ENCODE assay signal across 1 cellular context in genomic region chr1:118960567-118961136, GRCh38.
TF ChIP-seq lines count a peak whose summit lies in the region.

No MANE protein-coding gene starts in this region.

TF ChIP-seq in HepG2, 621 proteins besides CTCF, POLR2A, EP300 and RAD21 (continued from another document and continues in another):
- TF ChIP-seq, protein P1, sequence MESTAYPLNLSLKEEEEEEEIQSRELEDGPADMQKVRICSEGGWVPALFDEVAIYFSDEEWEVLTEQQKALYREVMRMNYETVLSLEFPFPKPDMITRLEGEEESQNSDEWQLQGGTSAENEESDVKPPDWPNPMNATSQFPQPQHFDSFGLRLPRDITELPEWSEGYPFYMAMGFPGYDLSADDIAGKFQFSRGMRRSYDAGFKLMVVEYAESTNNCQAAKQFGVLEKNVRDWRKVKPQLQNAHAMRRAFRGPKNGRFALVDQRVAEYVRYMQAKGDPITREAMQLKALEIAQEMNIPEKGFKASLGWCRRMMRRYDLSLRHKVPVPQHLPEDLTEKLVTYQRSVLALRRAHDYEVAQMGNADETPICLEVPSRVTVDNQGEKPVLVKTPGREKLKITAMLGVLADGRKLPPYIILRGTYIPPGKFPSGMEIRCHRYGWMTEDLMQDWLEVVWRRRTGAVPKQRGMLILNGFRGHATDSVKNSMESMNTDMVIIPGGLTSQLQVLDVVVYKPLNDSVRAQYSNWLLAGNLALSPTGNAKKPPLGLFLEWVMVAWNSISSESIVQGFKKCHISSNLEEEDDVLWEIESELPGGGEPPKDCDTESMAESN (CRISPR knock-in tag; conservative IDR thresholded peaks at IDR 0.05) = peak; percentile 86
- TF ChIP-seq ZNF687 (CRISPR knock-in tag; IDR thresholded peaks at IDR 0.05) = peak; percentile 82
- TF ChIP-seq SSRP1 (CRISPR knock-in tag; IDR thresholded peaks at IDR 0.05) = no peak
- peak; percentile 10; the same call in 1 of the 2 replicates for TF ChIP-seq ZNF460 (CRISPR knock-in tag; IDR thresholded peaks at IDR 0.05; ENCODE audit: borderline replicate concordance)
- TF ChIP-seq SIN3B (IDR thresholded peaks at IDR 0.05; ENCODE audit: low read length) = no peak
- TF ChIP-seq ZNF792 (CRISPR knock-in tag; IDR thresholded peaks at IDR 0.05) = peak; percentile 80; the same call in 1 of the 2 replicates
- peak; percentile 12; the same call in 1 of the 2 replicates for TF ChIP-seq NFYB (CRISPR knock-in tag; IDR thresholded peaks at IDR 0.05)
- peak; percentile 90 for TF ChIP-seq ZMYM3 (CRISPR knock-in tag; IDR thresholded peaks at IDR 0.05)
- TF ChIP-seq, protein P2, sequence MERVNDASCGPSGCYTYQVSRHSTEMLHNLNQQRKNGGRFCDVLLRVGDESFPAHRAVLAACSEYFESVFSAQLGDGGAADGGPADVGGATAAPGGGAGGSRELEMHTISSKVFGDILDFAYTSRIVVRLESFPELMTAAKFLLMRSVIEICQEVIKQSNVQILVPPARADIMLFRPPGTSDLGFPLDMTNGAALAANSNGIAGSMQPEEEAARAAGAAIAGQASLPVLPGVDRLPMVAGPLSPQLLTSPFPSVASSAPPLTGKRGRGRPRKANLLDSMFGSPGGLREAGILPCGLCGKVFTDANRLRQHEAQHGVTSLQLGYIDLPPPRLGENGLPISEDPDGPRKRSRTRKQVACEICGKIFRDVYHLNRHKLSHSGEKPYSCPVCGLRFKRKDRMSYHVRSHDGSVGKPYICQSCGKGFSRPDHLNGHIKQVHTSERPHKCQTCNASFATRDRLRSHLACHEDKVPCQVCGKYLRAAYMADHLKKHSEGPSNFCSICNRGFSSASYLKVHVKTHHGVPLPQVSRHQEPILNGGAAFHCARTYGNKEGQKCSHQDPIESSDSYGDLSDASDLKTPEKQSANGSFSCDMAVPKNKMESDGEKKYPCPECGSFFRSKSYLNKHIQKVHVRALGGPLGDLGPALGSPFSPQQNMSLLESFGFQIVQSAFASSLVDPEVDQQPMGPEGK (CRISPR knock-in tag; IDR thresholded peaks at IDR 0.05) = peak; percentile 49
- no peak for TF ChIP-seq FOXM1 (CRISPR knock-in tag; IDR thresholded peaks at IDR 0.05)
- TF ChIP-seq ZNF10 (CRISPR knock-in tag; IDR thresholded peaks at IDR 0.05; ENCODE audit: borderline replicate concordance, low read depth) = no peak; the same call in 1 of the 2 replicates
- TF ChIP-seq TFAP4 (IDR thresholded peaks at IDR 0.05; ENCODE audit: borderline replicate concordance, low read depth) = peak; percentile 91
- TF ChIP-seq ZNF20 (CRISPR knock-in tag; IDR thresholded peaks at IDR 0.05) = no peak
- TF ChIP-seq FIP1L1 (IDR thresholded peaks at IDR 0.05; ENCODE audit: borderline replicate concordance, insufficient read depth, low read depth, low read length) = no peak
- TF ChIP-seq CBX5 (CRISPR knock-in tag; IDR thresholded peaks at IDR 0.05; ENCODE audit: borderline replicate concordance) = peak; percentile 98
- no peak for TF ChIP-seq KLF13 (CRISPR knock-in tag; IDR thresholded peaks at IDR 0.05)
- TF ChIP-seq, protein P3, sequence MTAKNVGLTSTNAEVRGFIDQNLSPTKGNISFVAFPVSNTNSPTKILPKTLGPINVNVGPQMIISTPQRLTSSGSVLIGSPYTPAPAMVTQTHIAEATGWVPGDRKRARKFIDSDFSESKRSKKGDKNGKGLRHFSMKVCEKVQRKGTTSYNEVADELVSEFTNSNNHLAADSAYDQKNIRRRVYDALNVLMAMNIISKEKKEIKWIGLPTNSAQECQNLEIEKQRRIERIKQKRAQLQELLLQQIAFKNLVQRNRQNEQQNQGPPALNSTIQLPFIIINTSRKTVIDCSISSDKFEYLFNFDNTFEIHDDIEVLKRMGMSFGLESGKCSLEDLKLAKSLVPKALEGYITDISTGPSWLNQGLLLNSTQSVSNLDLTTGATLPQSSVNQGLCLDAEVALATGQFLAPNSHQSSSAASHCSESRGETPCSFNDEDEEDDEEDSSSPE (CRISPR knock-in tag; IDR thresholded peaks at IDR 0.05) = no peak
- peak; percentile 91 for TF ChIP-seq ZNF264 (CRISPR knock-in tag; IDR thresholded peaks at IDR 0.05)
- no peak; the same call in 1 of the 2 replicates for TF ChIP-seq JUNB (CRISPR knock-in tag; IDR thresholded peaks at IDR 0.05; ENCODE audit: borderline replicate concordance)
- peak; percentile 49; the same call in 1 of the 2 replicates for TF ChIP-seq GFI1 (CRISPR knock-in tag; IDR thresholded peaks at IDR 0.05; ENCODE audit: borderline replicate concordance)
- TF ChIP-seq ZFX (CRISPR knock-in tag; IDR thresholded peaks at IDR 0.05; ENCODE audit: low read depth) = peak; percentile 72
- TF ChIP-seq, protein P4, sequence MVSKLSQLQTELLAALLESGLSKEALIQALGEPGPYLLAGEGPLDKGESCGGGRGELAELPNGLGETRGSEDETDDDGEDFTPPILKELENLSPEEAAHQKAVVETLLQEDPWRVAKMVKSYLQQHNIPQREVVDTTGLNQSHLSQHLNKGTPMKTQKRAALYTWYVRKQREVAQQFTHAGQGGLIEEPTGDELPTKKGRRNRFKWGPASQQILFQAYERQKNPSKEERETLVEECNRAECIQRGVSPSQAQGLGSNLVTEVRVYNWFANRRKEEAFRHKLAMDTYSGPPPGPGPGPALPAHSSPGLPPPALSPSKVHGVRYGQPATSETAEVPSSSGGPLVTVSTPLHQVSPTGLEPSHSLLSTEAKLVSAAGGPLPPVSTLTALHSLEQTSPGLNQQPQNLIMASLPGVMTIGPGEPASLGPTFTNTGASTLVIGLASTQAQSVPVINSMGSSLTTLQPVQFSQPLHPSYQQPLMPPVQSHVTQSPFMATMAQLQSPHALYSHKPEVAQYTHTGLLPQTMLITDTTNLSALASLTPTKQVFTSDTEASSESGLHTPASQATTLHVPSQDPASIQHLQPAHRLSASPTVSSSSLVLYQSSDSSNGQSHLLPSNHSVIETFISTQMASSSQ (IDR thresholded peaks at IDR 0.05; ENCODE audit: low read depth) = peak; percentile 73
- TF ChIP-seq, protein P4 (CRISPR knock-in tag; IDR thresholded peaks at IDR 0.05; ENCODE audit: borderline replicate concordance) = peak; percentile 93
- no peak for TF ChIP-seq IKZF1 (IDR thresholded peaks at IDR 0.05)
- TF ChIP-seq SNAPC4 (CRISPR knock-in tag; IDR thresholded peaks at IDR 0.05) = no peak
- TF ChIP-seq MXI1 (IDR thresholded peaks at IDR 0.05; ENCODE audit: borderline replicate concordance, low read depth, low read length) = peak; percentile 80; the same call in 1 of the 3 replicates
- TF ChIP-seq NR1H2 (CRISPR knock-in tag; IDR thresholded peaks at IDR 0.05; ENCODE audit: borderline replicate concordance, low read depth) = no peak
- TF ChIP-seq ADNP (CRISPR knock-in tag; IDR thresholded peaks at IDR 0.05) = no peak
- TF ChIP-seq PRPF4 (IDR thresholded peaks at IDR 0.05; ENCODE audit: low read depth, low read length, poor library complexity, severe bottlenecking) = no peak
- peak; percentile 97 for TF ChIP-seq MIXL1 (CRISPR knock-in tag; IDR thresholded peaks at IDR 0.05)
- no peak for TF ChIP-seq GTF2F1 (IDR thresholded peaks at IDR 0.05; ENCODE audit: low read length)
- peak; percentile 75 for TF ChIP-seq POLR2G (IDR thresholded peaks at IDR 0.05; ENCODE audit: low read depth, low read length)
- TF ChIP-seq RFX5 (IDR thresholded peaks at IDR 0.05; ENCODE audit: low read depth, low read length) = 0 out of 2 replicates have a peak, but pooled peaks have one; percentile 13
- peak; percentile 92 for TF ChIP-seq ZNF878 (CRISPR knock-in tag; IDR thresholded peaks at IDR 0.05)
- no peak for TF ChIP-seq ZBTB7A (CRISPR knock-in tag; IDR thresholded peaks at IDR 0.05)
- TF ChIP-seq KLF12 (CRISPR knock-in tag; IDR thresholded peaks at IDR 0.05; ENCODE audit: borderline replicate concordance) = no peak
